ENCODE assay signal across 9 cellular contexts in the genomic region with DNA sequence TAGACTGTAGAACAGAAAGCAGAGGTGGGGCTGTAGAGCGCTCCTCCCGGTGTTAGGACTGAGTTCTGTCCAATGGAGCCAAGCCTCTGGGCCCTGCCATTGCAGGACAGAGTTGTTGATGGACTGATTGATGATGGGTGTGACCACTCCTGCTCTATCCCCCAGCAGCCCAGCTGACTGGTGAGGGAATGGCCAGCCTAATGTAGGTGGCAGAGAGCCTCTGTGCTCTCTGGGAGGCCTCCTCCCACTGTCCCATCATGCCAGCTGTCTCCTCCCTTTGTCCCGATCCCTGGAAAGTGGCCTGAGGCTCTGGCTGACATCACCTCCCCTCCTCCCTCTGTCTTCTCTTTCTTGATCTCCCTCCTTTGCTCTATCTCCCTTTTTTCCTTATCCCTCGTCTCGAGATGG. TPM values are rescaled to one million over a fixed set of nuclear protein-coding genes. Genes with fewer than 3 reads are reported as not detected.
A peak's percentile ranks its signal among the peaks of the same experiment; 100 is the strongest.
DNase-seq lines count a peak whose midpoint lies in the region; ATAC-seq and TF ChIP-seq lines count a peak whose summit lies in the region.
"Had no signal": no experiment of that assay in that cellular context is flagged by ENCODE, and none has a peak within 500 bp of the region (broad histone marks: within the 10 kb centered on the region; RNA-seq: fewer than 3 reads in every experiment).

No MANE protein-coding gene starts in this region.

- POLR2A ChIA-PET in PC-3 (lab: Charles Lee; ENCODE audit: unreplicated experiment) (no interaction called here), PC-9 (lab: Charles Lee; ENCODE audit: unreplicated experiment) (no interaction called here)

- 20 to 57% methylated on average over 1 to 5 of the region's 5 CpGs for WGBS in transverse colon (ENCODE audit: low coverage in 1 of 2), 2 donors

- H2AFZ ChIP-seq in PC-3 (ENCODE audit: low read length) (no peak overlapping the region), PC-9 (no peak overlapping the region)

- intact Hi-C loops in PC-3 (cut with micrococcal nuclease) (no loop called here), transverse colon (cut with DNase I; ENCODE audit: low total_unique reads) (no loop called here), PC-9 (cut with micrococcal nuclease; ENCODE audit: unreplicated experiment) (no loop called here)

- H3K36me3 Mint-ChIP-seq in activated naive CD4-positive, alpha-beta T cell treated with anti-CD3 and anti-CD28 coated beads, Interleukin-2, amount 10 ng/mL, durations not matched to agents 7 days and 5 days = no peaks in the 10 kb centered on the region

- no peak for TF ChIP-seq CTCF in PC-3 (conservative IDR thresholded peaks at IDR 0.05; ENCODE audit: low read depth, low read length)
- no peak for TF ChIP-seq CTCF in transverse colon (IDR thresholded peaks at IDR 0.05)
- no peak for TF ChIP-seq CTCF in PC-9 (conservative IDR thresholded peaks at IDR 0.05)

- no peaks in the 10 kb centered on the region for H3K36me3 ChIP-seq in PC-3 (ENCODE audit: low read depth, low read length)
- no peaks in the 10 kb centered on the region for H3K36me3 ChIP-seq in transverse colon
- H3K36me3 ChIP-seq in PC-9 (ENCODE audit: low read depth) = no peaks in the 10 kb centered on the region

- ATAC-seq in PC-3 (no peak), esophagus mucosa (peak; percentile 35)

- TF ChIP-seq EP300 in transverse colon (IDR thresholded peaks at IDR 0.05; ENCODE audit: low read depth) = no peak

- CTCF ChIA-PET in PC-3 (lab: Charles Lee) = no interaction called here
- CTCF ChIA-PET in PC-9 (lab: Charles Lee) = no interaction called here
- CTCF ChIA-PET in activated naive CD4-positive, alpha-beta T cell treated with anti-CD3 and anti-CD28 coated beads, Interleukin-2, amount 10 ng/mL, durations not matched to agents 7 days and 5 days (lab: Charles Lee) = no interaction called here

- no peak overlapping the region for H3K27ac Mint-ChIP-seq in activated naive CD4-positive, alpha-beta T cell treated with anti-CD3 and anti-CD28 coated beads, Interleukin-2, amount 10 ng/mL, durations not matched to agents 7 days and 5 days
- H3K27ac Mint-ChIP-seq: activated B cell treated with CpG ODN at 0.5 μM for 24 hours; stimulated activated naive CD8-positive, alpha-beta T cell treated with anti-CD3 and anti-CD28 coated beads, Interleukin-15, Interleukin-2, amounts not matched to agents 100 ng/mL and 50 ng/mL, for 24 hours had no signal

- no TSS peak for BruUV-seq in PC-3 (replicated peaks; lab: Mats Ljungman, UMichigan)
- BruUV-seq in PC-9 (replicated peaks; lab: Mats Ljungman, UMichigan) = no TSS peak

- DNase-seq in PC-3 = no peak
- DNase-seq in mesenteric fat pad (ENCODE audit: low spot score) = peak; percentile 49
- no peak for DNase-seq in transverse colon
- no peak for DNase-seq in stimulated activated CD4-positive, alpha-beta T cell treated with anti-CD3 and anti-CD28 coated beads, Interleukin-4, amount 100 ng/mL, for 4 hours
- no peak for DNase-seq in PC-9
- no peak for DNase-seq in activated naive CD4-positive, alpha-beta T cell treated with anti-CD3 and anti-CD28 coated beads, Interleukin-2, amount 10 ng/mL, durations not matched to agents 7 days and 5 days
- DNase-seq: activated B cell treated with CpG ODN at 0.5 μM for 24 hours had no signal

- H3K79me2 ChIP-seq in PC-3 (ENCODE audit: low read length) = no peaks in the 10 kb centered on the region
- H3K79me2 ChIP-seq in PC-9 (ENCODE audit: low read depth) = no peaks in the 10 kb centered on the region

- H3K27me3 ChIP-seq in PC-3 (ENCODE audit: low read length) = peaks cover 26% of the 10 kb centered on the region
- peaks cover 46% of the 10 kb centered on the region for H3K27me3 ChIP-seq in transverse colon
- H3K27me3 ChIP-seq in PC-9 (ENCODE audit: insufficient read depth, low read depth) = peaks cover 51% of the 10 kb centered on the region

- H3K4me3 ChIP-seq in PC-3 (ENCODE audit: low read length) (no peak overlapping the region), transverse colon (peak overlapping the region in 3 of 4 donors; percentile 39 to 59 (median 39)), PC-9 (no peak overlapping the region)

- no peaks in the 10 kb centered on the region for H3K4me1 Mint-ChIP-seq in activated naive CD4-positive, alpha-beta T cell treated with anti-CD3 and anti-CD28 coated beads, Interleukin-2, amount 10 ng/mL, durations not matched to agents 7 days and 5 days
- H3K4me1 Mint-ChIP-seq: activated B cell treated with CpG ODN at 0.5 μM for 24 hours had no signal

- H4K20me1 ChIP-seq in PC-3 (ENCODE audit: low read length) = no peaks in the 10 kb centered on the region
- no peaks in the 10 kb centered on the region for H4K20me1 ChIP-seq in PC-9 (ENCODE audit: insufficient read depth)

- no peaks in the 10 kb centered on the region for H3K9me3 Mint-ChIP-seq in activated naive CD4-positive, alpha-beta T cell treated with anti-CD3 and anti-CD28 coated beads, Interleukin-2, amount 10 ng/mL, durations not matched to agents 7 days and 5 days
- H3K9me3 Mint-ChIP-seq: activated B cell treated with CpG ODN at 0.5 μM for 24 hours; stimulated activated naive CD8-positive, alpha-beta T cell treated with anti-CD3 and anti-CD28 coated beads, Interleukin-15, Interleukin-2, amounts not matched to agents 100 ng/mL and 50 ng/mL, for 24 hours had no signal

- TF ChIP-seq POLR2A in transverse colon (IDR thresholded peaks at IDR 0.05) = no peak

- no peak overlapping the region for H3K9ac ChIP-seq in PC-3 (ENCODE audit: low read length)

- in situ Hi-C loops in transverse colon (cut with MboI; ENCODE audit: low pct_ligation_motif_present in 1 of 4, low pct_unique_long_range_greater_than_20kb in 1 of 4, low sequenced_read_pairs in 3 of 4) = no loop called here

- H3K4me1 ChIP-seq in PC-3 (ENCODE audit: insufficient read depth, low read length) (no peaks in the 10 kb centered on the region), transverse colon (peaks cover 4 to 23% (median 5%) of the 10 kb centered on the region in 4 donors), PC-9 (replicated peaks; ENCODE audit: insufficient read depth) (no peaks in the 10 kb centered on the region)

- no peak overlapping the region for H3K4me3 Mint-ChIP-seq in activated naive CD4-positive, alpha-beta T cell treated with anti-CD3 and anti-CD28 coated beads, Interleukin-2, amount 10 ng/mL, durations not matched to agents 7 days and 5 days
- H3K4me3 Mint-ChIP-seq: activated B cell treated with CpG ODN at 0.5 μM for 24 hours; stimulated activated naive CD8-positive, alpha-beta T cell treated with anti-CD3 and anti-CD28 coated beads, Interleukin-15, Interleukin-2, amounts not matched to agents 100 ng/mL and 50 ng/mL, for 24 hours had no signal

- H3K9me2 ChIP-seq in PC-3 (replicated peaks; ENCODE audit: low read length) (no peaks in the 10 kb centered on the region), PC-9 (ENCODE audit: insufficient read depth) (no peaks in the 10 kb centered on the region)

- H3K27ac ChIP-seq in PC-3 (ENCODE audit: low read length) (no peak overlapping the region), transverse colon (peak overlapping the region; percentile 86 to 97 (median 92)), PC-9 (no peak overlapping the region)

- H3F3A ChIP-seq in PC-3 (ENCODE audit: low read length, unreplicated experiment) (no peaks in the 10 kb centered on the region), PC-9 (ENCODE audit: insufficient read depth, low read depth) (no peaks in the 10 kb centered on the region)

- H3K4me2 ChIP-seq in PC-3 (ENCODE audit: low read length) (peak overlapping the region; percentile 51), PC-9 (no peak overlapping the region)

- H3K9me3 ChIP-seq in PC-3 (ENCODE audit: low read length) = no peaks in the 10 kb centered on the region
- no peaks in the 10 kb centered on the region for H3K9me3 ChIP-seq in transverse colon
- no peaks in the 10 kb centered on the region for H3K9me3 ChIP-seq in PC-9 (ENCODE audit: insufficient read depth, low read depth)

- H3K27me3 Mint-ChIP-seq in activated naive CD4-positive, alpha-beta T cell treated with anti-CD3 and anti-CD28 coated beads, Interleukin-2, amount 10 ng/mL, durations not matched to agents 7 days and 5 days = peaks cover 76% of the 10 kb centered on the region

RNA-seq across cellular contexts. Expression of gene EFS, which starts 0.8 kb away (rescaled TPM):
- total RNA-seq in PC-3 (2014; rRNA removed) = 0.23 and 0.36 TPM in 2 replicates
- total RNA-seq in esophagus mucosa = 27.6 TPM
- 15.5 TPM for total RNA-seq in mesenteric fat pad
- 10 to 100 TPM in 1 of 4 donors, 1 to 10 TPM in 2, under 1 TPM in 1; 0.60 to 10.5 (median 3.3) TPM for total RNA-seq in transverse colon
- not detected in 2 replicates for total RNA-seq in PC-9 (2021)
- total RNA-seq: activated B cell treated with CpG ODN at 0.5 μM for 24 hours had no signal

RNA-seq across cellular contexts. Expression of gene IL25, which starts 8.4 kb away (rescaled TPM):
- total RNA-seq in PC-3 (2014; rRNA removed) (not detected in 2 replicates), esophagus mucosa (not detected), mesenteric fat pad (not detected), transverse colon (not detected), PC-9 (2021) (not detected in 2 replicates)
- total RNA-seq: activated B cell treated with CpG ODN at 0.5 μM for 24 hours had no signal

RNA-seq across cellular contexts. Expression of gene SLC22A17, which starts 11.5 kb away (rescaled TPM):
- 12.0 and 13.2 TPM in 2 replicates for total RNA-seq in PC-3 (2014; rRNA removed)
- total RNA-seq in esophagus mucosa = 2.0 TPM
- total RNA-seq in mesenteric fat pad = 7.0 TPM
- total RNA-seq in transverse colon = 10 to 100 TPM in 1 of 4 donors, 1 to 10 TPM in 3; 4.0 to 14.2 (median 8.5) TPM
- not detected in 2 replicates for total RNA-seq in PC-9 (2021)

RNA-seq across cellular contexts. Expression of gene CMTM5, which starts 12.7 kb away (rescaled TPM):
- not detected in 2 replicates for total RNA-seq in PC-3 (2014; rRNA removed)
- total RNA-seq in esophagus mucosa = not detected
- total RNA-seq in mesenteric fat pad = not detected
- 1 to 10 TPM in 1 of 4 donors, under 1 TPM in 1, not detected in 2; 0.64 to 1.1 TPM for total RNA-seq in transverse colon
- total RNA-seq in PC-9 (2021) = not detected in 2 replicates
- total RNA-seq: activated B cell treated with CpG ODN at 0.5 μM for 24 hours had no signal

RNA-seq across cellular contexts. Expression of gene PABPN1, which starts 42.9 kb away (rescaled TPM):
- total RNA-seq in PC-3 (2014; rRNA removed) (89.1 and 116 TPM in 2 replicates), esophagus mucosa (77.7 TPM), mesenteric fat pad (129 TPM), transverse colon (100 to 1,000 TPM in 1 of 4 donors, 10 to 100 TPM in 3; 50.0 to 149 (median 63.7) TPM), PC-9 (2021) (107 and 142 TPM in 2 replicates)

Comparison
In these comparisons a context has a peak if more than half of its experiments do, and no peak if none do; other contexts are left out.
1. H3K27ac ChIP-seq: peak in transverse colon (4 of 4); none in PC-3 (single experiment) and PC-9 (single experiment).
2. H3K4me3 ChIP-seq: peak in transverse colon (3 of 4); none in PC-3 (single experiment) and PC-9 (single experiment).